Comparison of ENCODE assay signal across 8 cellular contexts in genomic region chr11:72831521-72832300, GRCh38. TPM values are rescaled to one million over a fixed set of nuclear protein-coding genes. Genes with fewer than 3 reads are reported as not detected.
A peak's percentile ranks its signal among the peaks of the same experiment; 100 is the strongest.
DNase-seq lines count a peak whose midpoint lies in the region; ATAC-seq and TF ChIP-seq lines count a peak whose summit lies in the region.

No MANE protein-coding gene starts in this region.

- TF ChIP-seq CTCF in epithelial cell of proximal tubule (conservative IDR thresholded peaks at IDR 0.05; ENCODE audit: low read depth, low read length) (peak; percentile 96), thoracic aorta (IDR thresholded peaks at IDR 0.05) (peak; percentile 94)

- H3K9me3 ChIP-seq in thoracic aorta = no peaks in the 10 kb centered on the region

- H3K27me3 ChIP-seq in thoracic aorta (replicated peaks; ENCODE audit: insufficient read depth) = no peaks in the 10 kb centered on the region

- H3K4me1 ChIP-seq in thoracic aorta (ENCODE audit: control insufficient read depth in 1 of 2, low read depth in 2 of 2) = peaks cover 31 to 58% of the 10 kb centered on the region in 2 donors

- H3K36me3 ChIP-seq in thoracic aorta = peaks cover 3% of the 10 kb centered on the region

- H3K4me3 ChIP-seq in epithelial cell of proximal tubule (ENCODE audit: low read depth, low read length) (no peak overlapping the region), thoracic aorta (no peak overlapping the region)

- peak; percentile 76 for DNase-seq in COR-L47 (lab: John Stamatoyannopoulos, UW)
- peak; percentile 38 for DNase-seq in HS-27A (ENCODE audit: low read depth)
- DNase-seq in NCI-H774 (lab: John Stamatoyannopoulos, UW) = peak; percentile 80
- DNase-seq in activated CD8-positive, alpha-beta memory T cell treated with anti-CD3 and anti-CD28 coated beads, Interleukin-2, amount 50 U/mL, for 4 hours = peak; percentile 58
- DNase-seq in epithelial cell of proximal tubule (ENCODE audit: low read depth) = no peak
- DNase-seq in myocyte (ENCODE audit: low read depth) = peak; percentile 81
- peak; percentile 63 for DNase-seq in thoracic aorta (ENCODE audit: low spot score)

- peak overlapping the region; percentile 98 to 99 for H3K27ac ChIP-seq in thoracic aorta

- ATAC-seq in thoracic aorta (ENCODE audit: insufficient number of reproducible peaks, low FRiP score, low read depth) = peak; percentile 37
- ATAC-seq in GM18858 (IDR thresholded peaks at IDR 0.05; ENCODE audit: unreplicated experiment) = no peak

RNA-seq across cellular contexts. Expression of gene ATG16L2, which starts 17.5 kb away (rescaled TPM):
- 7.3 and 40.1 TPM in 2 replicates for total RNA-seq in epithelial cell of proximal tubule
- total RNA-seq in myocyte = 17.3 and 23.0 TPM in 2 replicates
- 10.3 TPM for polyA plus RNA-seq in myocyte (2012)
- total RNA-seq in thoracic aorta = 10 to 100 TPM; 36.0 to 65.5 TPM

RNA-seq across cellular contexts. Expression of gene STARD10, which starts 37.9 kb away (rescaled TPM):
- total RNA-seq in epithelial cell of proximal tubule (54.8 and 67.4 TPM in 2 replicates), myocyte (19.0 TPM in 2 replicates), thoracic aorta (10 to 100 TPM; 24.3 to 57.3 TPM)
- 39.8 TPM for polyA plus RNA-seq in myocyte (2012)
